In genomic region chr9:7799234-7799933, GRCh38 we compare ENCODE assay signal across 8 cellular contexts. TPM values are rescaled to one million over a fixed set of nuclear protein-coding genes. Genes with fewer than 3 reads are reported as not detected.
DNase-seq lines count a peak whose midpoint lies in the region; ATAC-seq and TF ChIP-seq lines count a peak whose summit lies in the region.

Gene DMAC1, minus strand, starts transcription at chr9:7799778. Its CDS starts 44 bp downstream, at chr9:7799734.

- peak in 1 of 2 donors; percentile 55 for TF ChIP-seq POLR2A in adrenal gland (IDR thresholded peaks at IDR 0.05)

- peak within 1 kb of the TSS; percentile 96 for H3K4me3 Mint-ChIP-seq in progenitor cell of endocrine pancreas (ENCODE audit: low read depth)

- WGBS in adrenal gland, 4 donors, result 0 to 1% (median 0%) methylated on average over 18 to 46 of the region's 46 CpGs

- H3K9me3 Mint-ChIP-seq in progenitor cell of endocrine pancreas (ENCODE audit: low read depth), result no peaks in the 10 kb centered on the region

- H3K27ac Mint-ChIP-seq in progenitor cell of endocrine pancreas, result peak within 1 kb of the TSS; percentile 90

- peaks cover 5 to 8% of the 10 kb centered on the region in 2 donors for H3K4me1 ChIP-seq in adrenal gland (replicated peaks in 1 of 2)
- H3K4me1 ChIP-seq in left ventricle myocardium inferior, result peaks cover 26% of the 10 kb centered on the region

- H3K27ac ChIP-seq in adrenal gland, result peak within 1 kb of the TSS in 4 of 5 donors; percentile 54 to 91 (median 74)
- H3K27ac ChIP-seq in left ventricle myocardium inferior (replicated peaks), result peak within 1 kb of the TSS; percentile 96

- peak; percentile 89 for ATAC-seq in HG02588 (IDR thresholded peaks at IDR 0.05; ENCODE audit: unreplicated experiment)

- intact Hi-C loops in adrenal gland (cut with DNase I), result no loop called here
- intact Hi-C loops in left ventricle myocardium inferior (cut with micrococcal nuclease), result no loop called here

- no peaks in the 10 kb centered on the region for H3K27me3 ChIP-seq in adrenal gland
- H3K27me3 ChIP-seq in left ventricle myocardium inferior (ENCODE audit: low read depth), result no peaks in the 10 kb centered on the region

- H3K4me1 Mint-ChIP-seq in progenitor cell of endocrine pancreas (ENCODE audit: low read depth), result peaks cover 13% of the 10 kb centered on the region

- no peaks in the 10 kb centered on the region for H3K27me3 Mint-ChIP-seq in progenitor cell of endocrine pancreas

- DNase-seq in GM10266 (ENCODE audit: extremely low spot score), result peak; percentile 77
- peak; percentile 86 for DNase-seq in NCI-H1092 (lab: John Stamatoyannopoulos, UW)
- DNase-seq in T-helper 1 cell, result peak; percentile 35 to 85 (median 53)
- peak; percentile 73 to 88 (median 81) for DNase-seq in adrenal gland
- peak; percentile 72 for DNase-seq in left ventricle myocardium inferior
- peak; percentile 58 for DNase-seq in progenitor cell of endocrine pancreas (ENCODE audit: low spot score, unreplicated experiment)
- DNase-seq in ureter (ENCODE audit: low spot score), result peak; percentile 88

- H3K9me3 ChIP-seq in adrenal gland (replicated peaks in 1 of 3) (no peaks in the 10 kb centered on the region), left ventricle myocardium inferior (replicated peaks) (no peaks in the 10 kb centered on the region)

- peaks cover 0 to 18% of the 10 kb centered on the region in 2 donors for H3K36me3 ChIP-seq in adrenal gland (replicated peaks in 1 of 2)
- peaks cover 30% of the 10 kb centered on the region for H3K36me3 ChIP-seq in left ventricle myocardium inferior

- no peak for TF ChIP-seq CTCF in GM10266 (IDR thresholded peaks at IDR 0.05; ENCODE audit: control insufficient read depth, insufficient read depth, low read depth, missing control alignments)
- no peak for TF ChIP-seq CTCF in adrenal gland (IDR thresholded peaks at IDR 0.05)
- no peak for TF ChIP-seq CTCF in left ventricle myocardium inferior (IDR thresholded peaks at IDR 0.05; ENCODE audit: borderline replicate concordance)
- TF ChIP-seq CTCF in progenitor cell of endocrine pancreas (IDR thresholded peaks at IDR 0.05; ENCODE audit: unreplicated experiment), result no peak

- peak within 1 kb of the TSS; percentile 71 to 95 (median 93) for H3K4me3 ChIP-seq in adrenal gland
- H3K4me3 ChIP-seq in left ventricle myocardium inferior, result peak within 1 kb of the TSS; percentile 91

- no peaks in the 10 kb centered on the region for H3K36me3 Mint-ChIP-seq in progenitor cell of endocrine pancreas (ENCODE audit: insufficient read depth)

RNA-seq across cellular contexts. Expression of gene DMAC1, which starts in this region (rescaled TPM):
- total RNA-seq in adrenal gland (10 to 100 TPM in 7 of 8 donors, 1 to 10 TPM in 1; 6.9 to 60.8 (median 35.2) TPM), left ventricle myocardium inferior (139 TPM), progenitor cell of endocrine pancreas (73.8 and 74.3 TPM in 2 replicates), ureter (81.9 TPM)
- 10 to 100 TPM; 12.8 to 42.9 (median 12.9) TPM for polyA plus RNA-seq in adrenal gland

Comparison
In these comparisons a context has a peak if more than half of its experiments do, and no peak if none do; other contexts are left out.
1. Peak in every context shown above with its lines: DNase-seq, ATAC-seq, H3K4me3 ChIP-seq and H3K27ac ChIP-seq.